Comparison of ENCODE assay signal across 1 cellular context in the genomic region with DNA sequence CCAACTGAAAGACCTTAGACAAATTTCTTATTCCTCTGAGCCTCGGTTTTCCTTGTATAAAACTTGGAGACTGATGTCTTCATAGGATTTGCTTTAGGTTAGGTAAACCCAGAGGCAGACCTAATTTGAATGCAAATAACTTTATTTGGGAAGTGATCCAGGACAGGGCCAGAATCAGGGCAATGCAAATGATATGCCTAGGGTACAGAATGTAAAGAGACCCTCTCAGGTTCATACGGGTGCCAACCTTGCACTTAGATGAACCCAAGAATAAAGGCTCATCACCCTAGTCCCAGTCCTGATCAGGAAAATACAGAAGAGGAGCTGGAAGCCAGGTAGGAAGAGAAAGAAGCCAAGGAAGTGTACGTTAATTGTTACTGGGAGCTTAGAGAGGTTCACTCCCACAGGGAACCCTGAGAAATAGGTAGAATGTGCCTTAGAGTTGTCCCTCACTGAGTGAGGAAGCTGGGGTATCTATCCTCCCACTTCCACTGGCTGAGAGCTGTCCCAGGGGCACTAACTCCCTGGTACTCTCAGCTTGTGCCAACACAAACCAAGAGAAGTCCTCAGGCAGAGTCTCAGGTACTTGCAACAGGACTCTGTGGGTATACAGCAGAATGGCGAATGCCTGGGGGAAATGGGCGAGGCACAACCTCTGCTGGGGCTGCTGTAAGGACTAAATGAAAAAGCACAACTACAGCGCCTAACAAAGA.
TF ChIP-seq lines count a peak whose summit lies in the region.

No MANE protein-coding gene starts in this region.

TF ChIP-seq in K562, 482 proteins besides CTCF, POLR2A, EP300 and RAD21:
- peak; percentile 90 for TF ChIP-seq ZBTB40 (IDR thresholded peaks at IDR 0.05)
- TF ChIP-seq ZBTB40 (CRISPR knock-in tag; IDR thresholded peaks at IDR 0.05) = peak; percentile 56
- no peak for TF ChIP-seq ZNF57 (CRISPR knock-in tag; IDR thresholded peaks at IDR 0.05)
